In genomic region chr5:127053551-127053950, GRCh38 we compare ENCODE assay signal across 4 cellular contexts. TPM values are rescaled to one million over a fixed set of nuclear protein-coding genes. Genes with fewer than 3 reads are reported as not detected.
DNase-seq lines count a peak whose midpoint lies in the region; ATAC-seq, FAIRE-seq and TF ChIP-seq lines count a peak whose summit lies in the region.
"Not testable (repeated sequence)": the region's sequence is repeated elsewhere in the genome, so short reads cannot be mapped to it uniquely, and the experiment has no call there.

No MANE protein-coding gene starts in this region.

- POLR2A ChIA-PET in HEK293 (lab: Yijun Ruan, JAX); K562 (lab: Yijun Ruan, JAX): not testable (repeated sequence)

- H4K20me1 ChIP-seq in K562 (replicated peaks; ENCODE audit: control insufficient read depth, insufficient read depth, low read length): not testable (repeated sequence)

- CTCF ChIA-PET in HEK293 (lab: Yijun Ruan, JAX); K562 (lab: Yijun Ruan, JAX; ENCODE audit: low intra/inter-chr PET ratio): not testable (repeated sequence)

- not testable (repeated sequence) for H3K79me2 ChIP-seq in K562 (ENCODE audit: control insufficient read depth, insufficient read depth, low read length)

- intact Hi-C loops in K562 (cut with micrococcal nuclease): not testable (repeated sequence)

- H3K9ac ChIP-seq in K562 (ENCODE audit: insufficient read depth in 1 of 2, low read depth in 2 of 2, low read length in 2 of 2): not testable (repeated sequence)

- H3K27me3 ChIP-seq in K562 (ENCODE audit: control insufficient read depth in 2 of 2, insufficient read depth in 2 of 2, low read length in 2 of 2): not testable (repeated sequence)

- H3K4me2 ChIP-seq in K562 (ENCODE audit: insufficient read depth, low read length): not testable (repeated sequence)

- not testable (repeated sequence) for TF ChIP-seq CTCF in HEK293 (tag by site-specific recombination; IDR thresholded peaks at IDR 0.05); VCaP (conservative IDR thresholded peaks at IDR 0.05); K562 (IDR thresholded peaks at IDR 0.05 in 2 of 3, conservative IDR thresholded peaks at IDR 0.05 in 1 of 3; ENCODE audit: insufficient read depth in 2 of 3, low read depth in 1 of 3, low read length in 3 of 3)

- H3K36me3 ChIP-seq in HEK293 (ENCODE audit: control insufficient read depth in 2 of 2, insufficient read depth in 1 of 2, low read length in 2 of 2): peaks cover 0 to 21% of the 10 kb centered on the region in 2 experiments; a peak in 1 of 3 replicates
- H3K36me3 ChIP-seq in K562 (ENCODE audit: control insufficient read depth, insufficient read depth, low read length): not testable (repeated sequence)

- not testable (repeated sequence) for H3K4me3 ChIP-seq in HEK293 (ENCODE audit: low read depth, low read length); K562

- not testable (repeated sequence) for ATAC-seq in K562

- BruUV-seq in K562 (replicated peaks; lab: Mats Ljungman, UMichigan): not testable (repeated sequence)

- H3K27ac ChIP-seq in HEK293 (ENCODE audit: extremely low read depth, low read depth, low read length); K562 (ENCODE audit: extremely low read depth, low read depth, low read length): not testable (repeated sequence)
- peak overlapping the region; percentile 38; the same call in 1 of the 2 replicates for H3K27ac ChIP-seq in VCaP

- not testable (repeated sequence) for H2AFZ ChIP-seq in K562 (ENCODE audit: low read depth, low read length)

- not testable (repeated sequence) for TF ChIP-seq RAD21 in K562 (CRISPR knock-in tag; conservative IDR thresholded peaks at IDR 0.05 in 1 of 2, IDR thresholded peaks at IDR 0.05 in 1 of 2)

- not testable (repeated sequence) for TF ChIP-seq POLR2A in K562 (conservative IDR thresholded peaks at IDR 0.05)

- H3K9me1 ChIP-seq in K562 (ENCODE audit: control insufficient read depth, insufficient read depth, low read length): not testable (repeated sequence)

- not testable (repeated sequence) for H3K4me1 ChIP-seq in HEK293 (ENCODE audit: control insufficient read depth, insufficient read depth, low read length); K562 (replicated peaks in 1 of 2; ENCODE audit: control insufficient read depth in 2 of 2, insufficient read depth in 2 of 2, low read length in 2 of 2)

- DNase-seq in NCI-H748 (lab: John Stamatoyannopoulos, UW; ENCODE audit: unreplicated experiment): peak; percentile 9
- DNase-seq in K562 (ENCODE audit: extremely low read depth in 1 of 4, low spot score in 3 of 4): not testable (repeated sequence)

- not testable (repeated sequence) for H3K9me3 ChIP-seq in HEK293 (ENCODE audit: control insufficient read depth, insufficient read depth, low read depth, low read length); K562 (replicated peaks; ENCODE audit: control insufficient read depth, insufficient read depth, low read depth, low read length)

- FAIRE-seq in K562 (lab: Jason Lieb, UNC): not testable (repeated sequence)

- in situ Hi-C loops in K562 (cut with MboI): not testable (repeated sequence)

- WGBS in K562 (ENCODE audit: insufficient coverage, low coverage, missing lambda C conversion rate): 58% methylated on average over 6 of the region's 6 CpGs

- TF ChIP-seq EP300 in K562 (IDR thresholded peaks at IDR 0.05; ENCODE audit: low read length): not testable (repeated sequence)

TF ChIP-seq in HEK293, 187 proteins besides CTCF, POLR2A, EP300 and RAD21:
- peak; percentile 40; the same call in 1 of the 2 replicates for TF ChIP-seq ZNF580 (tag by site-specific recombination; IDR thresholded peaks at IDR 0.05)
- TF ChIP-seq ZNF146 (tag by site-specific recombination; IDR thresholded peaks at IDR 0.05): peak; percentile 88
TF ChIP-seq in HEK293: peak in this region for 2; not testable (repeated sequence) for 185.

TF ChIP-seq in K562, 482 proteins besides CTCF, POLR2A, EP300 and RAD21:
- peak; percentile 81 for TF ChIP-seq ZNF146 (CRISPR knock-in tag; IDR thresholded peaks at IDR 0.05; ENCODE audit: unreplicated experiment)

RNA-seq across cellular contexts. Expression of gene C5orf63, which starts 19.8 kb away (rescaled TPM):
- 8.1 and 23.6 TPM in 2 replicates for total RNA-seq in K562 (2011; cell fraction: chromatin; rRNA removed; ENCODE audit: low replicate concordance)
- total RNA-seq in K562 (2011; cell fraction: nucleolus; rRNA removed): 2.0 and 3.8 TPM in 2 replicates
- 8.4 and 24.0 TPM in 2 replicates for total RNA-seq in K562 (2011; cell fraction: nucleoplasm; rRNA removed)
- 1.8 and 3.4 TPM in 2 replicates for total RNA-seq in K562 (2014; rRNA removed)
- total RNA-seq in K562 (2014; rRNA removed; fragmentation: Illumina TruSeq; extraction: Trizol): 6.2 and 7.5 TPM in 2 replicates
- 4.0 and 4.2 TPM in 2 replicates for total RNA-seq in K562 (2015; rRNA removed; fragmentation: Illumina TruSeq; extraction: Trizol)
- 5.5 and 6.6 TPM in 2 replicates for total RNA-seq in K562 (2021)
- 8.8 and 11.0 TPM in 2 replicates for polyA plus RNA-seq in K562 (2011; rRNA removed)
- 3.5 TPM in 2 replicates for polyA plus RNA-seq in K562 (2011; cell fraction: cytosol; rRNA removed)
- polyA plus RNA-seq in K562 (2011; cell fraction: nucleus; rRNA removed): 15.5 and 17.0 TPM in 2 replicates
- polyA plus RNA-seq in K562 (2012): 6.2 and 10.2 TPM in 2 replicates
- polyA plus RNA-seq in K562 (2014; fragmentation: Illumina TruSeq; extraction: Trizol): 6.2 and 7.4 TPM in 2 replicates
- polyA plus RNA-seq in K562 (2014; fragmentation: Nextera tagmentation; extraction: Ambion mirVana): 10 to 100 TPM; 21.4 to 24.6 TPM
- 4.3 and 5.1 TPM in 2 replicates for polyA plus RNA-seq in K562 (2014; rRNA removed)
- 6.1 and 7.3 TPM in 2 replicates for polyA minus RNA-seq in K562 (2011; rRNA and poly(A)+ RNA removed)
- polyA minus RNA-seq in K562 (2011; cell fraction: cytosol; rRNA and poly(A)+ RNA removed): 0.76 and 1.6 TPM in 2 replicates
- 6.6 and 10.2 TPM in 2 replicates for polyA minus RNA-seq in K562 (2011; cell fraction: nucleus; rRNA and poly(A)+ RNA removed)

RNA-seq across cellular contexts. Expression of gene MARCHF3, which starts 23.2 kb away (rescaled TPM):
- total RNA-seq in K562 (2011; cell fraction: chromatin; rRNA removed; ENCODE audit: low replicate concordance): 71.0 and 71.2 TPM in 2 replicates
- total RNA-seq in K562 (2011; cell fraction: nucleolus; rRNA removed): 72.9 and 84.2 TPM in 2 replicates
- total RNA-seq in K562 (2011; cell fraction: nucleoplasm; rRNA removed): 80.1 and 101 TPM in 2 replicates
- 12.2 and 21.1 TPM in 2 replicates for total RNA-seq in K562 (2014; rRNA removed)
- 19.9 and 20.2 TPM in 2 replicates for total RNA-seq in K562 (2014; rRNA removed; fragmentation: Illumina TruSeq; extraction: Trizol)
- 16.8 and 18.5 TPM in 2 replicates for total RNA-seq in K562 (2015; rRNA removed; fragmentation: Illumina TruSeq; extraction: Trizol)
- 23.5 TPM in 2 replicates for total RNA-seq in K562 (2021)
- polyA plus RNA-seq in K562 (2011; rRNA removed): 34.1 and 37.4 TPM in 2 replicates
- polyA plus RNA-seq in K562 (2011; cell fraction: cytosol; rRNA removed): 24.1 and 35.9 TPM in 2 replicates
- 39.3 and 39.4 TPM in 2 replicates for polyA plus RNA-seq in K562 (2011; cell fraction: nucleus; rRNA removed)
- 21.4 and 29.8 TPM in 2 replicates for polyA plus RNA-seq in K562 (2012)
- 13.4 and 16.5 TPM in 2 replicates for polyA plus RNA-seq in K562 (2014; fragmentation: Illumina TruSeq; extraction: Trizol)
- 1 to 10 TPM; 5.6 to 7.6 TPM for polyA plus RNA-seq in K562 (2014; fragmentation: Nextera tagmentation; extraction: Ambion mirVana)
- 7.8 and 10.4 TPM in 2 replicates for polyA plus RNA-seq in K562 (2014; rRNA removed)
- 43.9 and 60.4 TPM in 2 replicates for polyA minus RNA-seq in K562 (2011; rRNA and poly(A)+ RNA removed)
- polyA minus RNA-seq in K562 (2011; cell fraction: cytosol; rRNA and poly(A)+ RNA removed): 24.6 and 34.4 TPM in 2 replicates
- 57.8 and 62.6 TPM in 2 replicates for polyA minus RNA-seq in K562 (2011; cell fraction: nucleus; rRNA and poly(A)+ RNA removed)
